Comparison of ENCODE assay signal across 8 cellular contexts in genomic region chr10:133329401-133330202, GRCh38. TPM values are rescaled to one million over a fixed set of nuclear protein-coding genes. Genes with fewer than 3 reads are reported as not detected.
DNase-seq lines count a peak whose midpoint lies in the region; ATAC-seq and TF ChIP-seq lines count a peak whose summit lies in the region.

No MANE protein-coding gene starts in this region.

- H3K27ac ChIP-seq in AG04450 (ENCODE audit: low read depth, low read length) (no peak overlapping the region), caudate nucleus (ENCODE audit: low read depth, low read length) (no peak overlapping the region)

- peaks cover 42% of the 10 kb centered on the region for H3K27me3 ChIP-seq in AG04450 (ENCODE audit: control insufficient read depth, insufficient read depth, low read length)

- ATAC-seq in GM18517 (IDR thresholded peaks at IDR 0.05; ENCODE audit: unreplicated experiment) (peak; percentile 80), HG03066 (IDR thresholded peaks at IDR 0.05; ENCODE audit: low read depth, unreplicated experiment) (peak; percentile 89), left colon (peak; percentile 85)

- CTCF ChIA-PET in AG04450 (lab: Charles Lee): interaction anchor here (0.5 to 2.1 kb wide), 77 partner anchors 9 to 1264 kb away, joined by 3 to 26 read pairs (median 5); partner anchors contain the start of genes FUOM, MTG1, PAOX and PRAP1

- intact Hi-C loops in left colon (cut with DNase I, micrococcal nuclease): loop anchor here in 1 of 2 donors (5.0 kb wide), 1 partner anchor 278 kb away; no protein-coding TSS in a partner anchor

- peak; percentile 74 for DNase-seq in AG04450 (ENCODE audit: low read depth, low spot score)
- DNase-seq in NCI-H2171 treated with DMSO at 0.1 percent for 48 hours (lab: John Stamatoyannopoulos, UW): peak; percentile 70
- DNase-seq in activated CD4-positive, CD25-positive, alpha-beta regulatory T cell treated with anti-CD3 and anti-CD28 coated beads, Interleukin-2, amount 50 U/mL, for 16 hours (ENCODE audit: low read depth, low spot score): peak; percentile 69
- DNase-seq in caudate nucleus (lab: John Stamatoyannopoulos, UW): peak in 58 of 61 donors; percentile 29 to 91 (median 74)
- DNase-seq in left colon: peak; percentile 69 to 93
- DNase-seq in stimulated activated CD4-positive, alpha-beta T cell treated with anti-CD3 and anti-CD28 coated beads, Interleukin-2, amount 100 ng/mL, for 4 hours (ENCODE audit: low read depth): peak; percentile 82

- H3K9me3 ChIP-seq in AG04450 (ENCODE audit: control insufficient read depth, insufficient read depth, low read length): peaks cover 2% of the 10 kb centered on the region; the same call in 1 of the 2 replicates

- peak overlapping the region; percentile 35 for H3K4me3 ChIP-seq in AG04450 (ENCODE audit: low read depth, low read length)

- POLR2A ChIA-PET in AG04450 (lab: Yijun Ruan, JAX): interaction anchor here (1.5 kb wide), 1 partner anchor 49 kb away, joined by 4 read pairs; the partner anchor contains the start of gene PAOX

- TF ChIP-seq CTCF in AG04450 (IDR thresholded peaks at IDR 0.05; ENCODE audit: low read depth, low read length): peak; percentile 95

RNA-seq across cellular contexts. Expression of gene CALY, which starts 7.1 kb away (rescaled TPM):
- 0.16 and 0.41 TPM in 2 replicates for polyA plus RNA-seq in AG04450 (2011; rRNA removed)
- polyA minus RNA-seq in AG04450 (2011; rRNA and poly(A)+ RNA removed): not detected in 2 replicates
- 1 to 10 TPM in 1 of 2 donors, under 1 TPM in 1; 0.43 to 1.6 TPM for total RNA-seq in left colon

RNA-seq across cellular contexts. Expression of gene PRAP1, which starts 17.6 kb away (rescaled TPM):
- not detected in 2 replicates for polyA plus RNA-seq in AG04450 (2011; rRNA removed)
- not detected in 2 replicates for polyA minus RNA-seq in AG04450 (2011; rRNA and poly(A)+ RNA removed)
- total RNA-seq in left colon: 100 to 1,000 TPM in 1 of 2 donors, 10 to 100 TPM in 1; 48.3 to 244 TPM

RNA-seq across cellular contexts. Expression of gene ZNF511, which starts 20.9 kb away (rescaled TPM):
- polyA plus RNA-seq in AG04450 (2011; rRNA removed): 21.6 and 31.3 TPM in 2 replicates
- polyA minus RNA-seq in AG04450 (2011; rRNA and poly(A)+ RNA removed): 13.0 and 22.0 TPM in 2 replicates
- 10 to 100 TPM; 41.0 to 42.1 TPM for total RNA-seq in left colon

RNA-seq across cellular contexts. Expression of gene TUBGCP2, which starts 20.9 kb away (rescaled TPM):
- 40.0 and 45.1 TPM in 2 replicates for polyA plus RNA-seq in AG04450 (2011; rRNA removed)
- polyA minus RNA-seq in AG04450 (2011; rRNA and poly(A)+ RNA removed): 64.9 and 71.6 TPM in 2 replicates
- 10 to 100 TPM; 53.8 to 53.9 TPM for total RNA-seq in left colon

RNA-seq across cellular contexts. Expression of gene FUOM, which starts 28.2 kb away (rescaled TPM):
- polyA plus RNA-seq in AG04450 (2011; rRNA removed): 17.8 and 24.3 TPM in 2 replicates
- polyA minus RNA-seq in AG04450 (2011; rRNA and poly(A)+ RNA removed): 3.2 and 5.7 TPM in 2 replicates
- 10 to 100 TPM; 25.5 to 28.7 TPM for total RNA-seq in left colon
